ENCODE assay signal across 10 cellular contexts in genomic region chr10:13529714-13529973, GRCh38. TPM values are rescaled to one million over a fixed set of nuclear protein-coding genes. Genes with fewer than 3 reads are reported as not detected.
DNase-seq lines count a peak whose midpoint lies in the region; TF ChIP-seq lines count a peak whose summit lies in the region.
"Had no signal": no experiment of that assay in that cellular context is flagged by ENCODE, and none has a peak within 500 bp of the region (broad histone marks: within the 10 kb centered on the region; RNA-seq: fewer than 3 reads in every experiment).

No MANE protein-coding gene starts in this region.

- H3K27me3 ChIP-seq in rectal smooth muscle tissue (ENCODE audit: control insufficient read depth, insufficient read depth, low read length), result no peaks in the 10 kb centered on the region

- H3K27ac ChIP-seq in SK-N-MC (no peak overlapping the region), rectal smooth muscle tissue (ENCODE audit: low read depth, low read length) (peak overlapping the region; percentile 79)

- H3K4me3 Mint-ChIP-seq in glutamatergic neuron (ENCODE audit: unreplicated experiment), result peak overlapping the region; percentile 48

- H3K27ac Mint-ChIP-seq in glutamatergic neuron (ENCODE audit: unreplicated experiment), result no peak overlapping the region

- TF ChIP-seq CTCF in glutamatergic neuron (IDR thresholded peaks at IDR 0.05; ENCODE audit: partially characterized antibody, unreplicated experiment), result no peak

- no peak for DNase-seq in SK-N-MC (ENCODE audit: low read depth, low spot score)
- no peak for DNase-seq in glutamatergic neuron
- DNase-seq in DMS153 (lab: John Stamatoyannopoulos, UW), result no peak
- no peak for DNase-seq in T-helper 2 cell
- DNase-seq in GM19238 (ENCODE audit: insufficient read length, low spot score), result no peak
- DNase-seq in NCI-H2029 (lab: John Stamatoyannopoulos, UW), result no peak
- DNase-seq: HCEC 1CT, Karpas-422 had no signal

- H3K36me3 ChIP-seq in ES-I3 (ENCODE audit: insufficient read depth, low read length) (no peaks in the 10 kb centered on the region), SK-N-MC (ENCODE audit: insufficient read depth, low read length) (no peaks in the 10 kb centered on the region), rectal smooth muscle tissue (ENCODE audit: control insufficient read depth, insufficient read depth, low read length) (no peaks in the 10 kb centered on the region)

- peaks cover 3% of the 10 kb centered on the region for H3K9me3 Mint-ChIP-seq in glutamatergic neuron (ENCODE audit: unreplicated experiment)

- H3K4me3 ChIP-seq in SK-N-MC (peak overlapping the region; percentile 74), rectal smooth muscle tissue (ENCODE audit: low read length) (peak overlapping the region; percentile 67)

- no peaks in the 10 kb centered on the region for H3K4me1 Mint-ChIP-seq in glutamatergic neuron (ENCODE audit: low read depth, unreplicated experiment)

- peak overlapping the region; percentile 59; the same call in 1 of the 2 replicates for H3K9ac ChIP-seq in ES-I3 (ENCODE audit: low read depth, low read length)
- no peak overlapping the region for H3K9ac ChIP-seq in SK-N-MC (ENCODE audit: insufficient read length)
- H3K9ac ChIP-seq in rectal smooth muscle tissue (ENCODE audit: low read length), result peak overlapping the region; percentile 62

- H3K27me3 Mint-ChIP-seq in glutamatergic neuron (ENCODE audit: unreplicated experiment), result peaks cover 14% of the 10 kb centered on the region

- peaks cover 4% of the 10 kb centered on the region for H3K36me3 Mint-ChIP-seq in glutamatergic neuron (ENCODE audit: unreplicated experiment)

- H3K9me3 ChIP-seq in ES-I3 (ENCODE audit: control insufficient read depth, insufficient read depth, low read length) (no peaks in the 10 kb centered on the region), SK-N-MC (ENCODE audit: low read depth, low read length) (no peaks in the 10 kb centered on the region)

- H3K4me1 ChIP-seq in ES-I3 (ENCODE audit: insufficient read depth, low read length) (peaks cover 11% of the 10 kb centered on the region; the same call in 1 of the 2 replicates), rectal smooth muscle tissue (ENCODE audit: control insufficient read depth, insufficient read depth, low read length) (peaks cover 11% of the 10 kb centered on the region)

RNA-seq across cellular contexts. Expression of gene BEND7, which starts 0.8 kb away (rescaled TPM):
- total RNA-seq in glutamatergic neuron (ENCODE audit: unreplicated experiment), result 3.1 TPM

RNA-seq across cellular contexts. Expression of gene PRPF18, which starts 57.1 kb away (rescaled TPM):
- total RNA-seq in glutamatergic neuron (ENCODE audit: unreplicated experiment), result 24.7 TPM
